ENCODE assay signal across 11 cellular contexts in genomic region chr5:2508514-2508913, GRCh38.
"Had no signal": no experiment of that assay in that cellular context is flagged by ENCODE, and none has a peak within 500 bp of the region (broad histone marks: within the 10 kb centered on the region; RNA-seq: fewer than 3 reads in every experiment).

No MANE protein-coding gene starts in this region.

- H3K27ac Mint-ChIP-seq: HFFc6, IgD-negative memory B cell had no signal

- H3K4me3 Mint-ChIP-seq: HFFc6, IgD-negative memory B cell had no signal

- ATAC-seq: HCT116, HepG2 had no signal

- H3K4me3 ChIP-seq: GM23248, HAP-1 had no signal

- H3K36me3 ChIP-seq: HAP-1 had no signal

- H3K27ac ChIP-seq: GM23248, HL-60, KMS-11 had no signal

- H3K9me3 ChIP-seq: HAP-1 had no signal

- H3K4me1 Mint-ChIP-seq: IgD-negative memory B cell had no signal

- H3K36me3 Mint-ChIP-seq: IgD-negative memory B cell had no signal

- H3K4me1 ChIP-seq: HAP-1 had no signal

- H3K27me3 Mint-ChIP-seq: IgD-negative memory B cell had no signal

- DNase-seq: GM23248, GOT3, H7, HFFc6, KBM-7 had no signal
